In the genomic region with DNA sequence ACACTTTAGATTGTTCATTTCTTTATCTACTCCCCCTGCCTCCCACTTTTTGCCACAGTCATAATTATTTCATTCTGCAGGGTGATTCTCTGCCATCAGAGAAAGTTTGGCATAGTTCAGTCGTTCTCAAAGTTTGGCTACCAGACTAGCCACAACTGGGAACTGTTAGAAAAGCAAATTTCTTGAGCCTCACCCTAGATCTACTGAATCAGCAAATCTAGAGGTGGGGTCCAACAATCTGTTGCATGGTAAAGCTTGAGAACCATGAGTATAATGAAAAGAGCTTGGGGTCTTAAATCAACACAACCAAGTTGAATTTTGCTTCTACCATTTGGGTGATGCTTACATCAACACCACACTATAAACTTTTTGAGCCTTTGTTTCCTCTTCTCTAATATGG, we compare ENCODE assay signal across 23 cellular contexts.
"Had no signal": no experiment of that assay in that cellular context is flagged by ENCODE, and none has a peak within 500 bp of the region (broad histone marks: within the 10 kb centered on the region; RNA-seq: fewer than 3 reads in every experiment).

No MANE protein-coding gene starts in this region.

- H3K27ac ChIP-seq: colonic mucosa, esophagus squamous epithelium, heart right ventricle, left lung, lower lobe of right lung had no signal

- DNase-seq: colonic mucosa; cortex of kidney; effector CD8-positive, alpha-beta T cell; effector memory CD8-positive, alpha-beta T cell; endodermal cell; erythroblast; esophagus squamous epithelium; foreskin fibroblast; glutamatergic neuron; head of caudate nucleus; heart right ventricle; hippocampal formation; left cardiac atrium; left lung; left ventricle myocardium superior; lower lobe of right lung; mesenchymal stem cell; mucosa of descending colon had no signal

- H3K4me3 ChIP-seq: colonic mucosa, esophagus squamous epithelium, heart right ventricle, left lung, lower lobe of right lung, mucosa of descending colon had no signal

- H3K27me3 ChIP-seq: colonic mucosa, esophagus squamous epithelium, left lung had no signal

- ATAC-seq: effector memory CD8-positive, alpha-beta T cell; esophagus mucosa; heart right ventricle; left cardiac atrium; left lung; left ventricle myocardium superior; lower lobe of right lung; mucosa of descending colon had no signal

- H3K9me3 ChIP-seq: colonic mucosa, esophagus squamous epithelium, heart right ventricle, left lung, lower lobe of right lung, mucosa of descending colon had no signal

- H3K36me3 ChIP-seq: colonic mucosa, esophagus squamous epithelium, heart right ventricle, left lung, lower lobe of right lung had no signal

- FAIRE-seq: endometrium, frontal cortex, islet of Langerhans, keratinocyte had no signal

- H3K4me1 ChIP-seq: colonic mucosa, esophagus squamous epithelium, heart right ventricle, left lung, lower lobe of right lung had no signal
